8 cellular contexts compared by ENCODE assay signal in genomic region chr1:230120949-230121381, GRCh38. TPM values are rescaled to one million over a fixed set of nuclear protein-coding genes. Genes with fewer than 3 reads are reported as not detected.
DNase-seq lines count a peak whose midpoint lies in the region; ATAC-seq and TF ChIP-seq lines count a peak whose summit lies in the region.

No MANE protein-coding gene starts in this region.

- DNase-seq in CD4-positive, alpha-beta T cell, result no peak
- DNase-seq in IMR-90 (no peak), astrocyte of the cerebellum (ENCODE audit: low read depth) (no peak), mesendoderm (peak; percentile 57), glomerular visceral epithelial cell (ENCODE audit: extremely low spot score) (no peak)

- dilution Hi-C loops in IMR-90 (cut with HindIII; ENCODE audit: low sequenced_read_pairs, unreplicated experiment), result no loop called here

- in situ Hi-C loops in IMR-90 (cut with MboI; ENCODE audit: low sequenced_read_pairs) (no loop called here), astrocyte of the cerebellum (cut with HindIII; ENCODE audit: low sequenced_read_pairs) (no loop called here)

- peak; percentile 33; the same call in 1 of the 2 replicates for TF ChIP-seq RAD21 in IMR-90 (IDR thresholded peaks at IDR 0.05; ENCODE audit: low read length)

- no peak for ATAC-seq in CD4-positive, alpha-beta T cell (ENCODE audit: poor library complexity)
- ATAC-seq in IMR-90 (ENCODE audit: low read depth) (0 out of 2 replicates have a peak, but pooled peaks have one; percentile 34), GM19023 (IDR thresholded peaks at IDR 0.05; ENCODE audit: unreplicated experiment) (no peak), GM18505 (IDR thresholded peaks at IDR 0.05; ENCODE audit: unreplicated experiment) (no peak), GM19397 (IDR thresholded peaks at IDR 0.05; ENCODE audit: unreplicated experiment) (no peak)

- H3K9ac ChIP-seq in IMR-90 (ENCODE audit: low read depth, low read length) (no peak overlapping the region), mesendoderm (ENCODE audit: low read length) (no peak overlapping the region)

- TF ChIP-seq CTCF in CD4-positive, alpha-beta T cell (IDR thresholded peaks at IDR 0.05), result peak; percentile 41
- TF ChIP-seq CTCF in IMR-90 (conservative IDR thresholded peaks at IDR 0.05; ENCODE audit: low read depth, low read length), result peak; percentile 44
- peak; percentile 60 for TF ChIP-seq CTCF in astrocyte of the cerebellum (IDR thresholded peaks at IDR 0.05; ENCODE audit: low read depth, low read length, missing control alignments)

- no peak overlapping the region for H2BK5ac ChIP-seq in IMR-90 (ENCODE audit: low read depth, low read length, poor library complexity, severe bottlenecking)
- H2BK5ac ChIP-seq in mesendoderm (ENCODE audit: low read length), result no peak overlapping the region

- peaks cover 28% of the 10 kb centered on the region for H3K9me1 ChIP-seq in IMR-90 (ENCODE audit: insufficient read depth, low read length)

- H3K4me1 Mint-ChIP-seq in CD4-positive, alpha-beta T cell (ENCODE audit: low read depth), result peaks cover 39% of the 10 kb centered on the region

- H3K27me3 ChIP-seq in CD4-positive, alpha-beta T cell (ENCODE audit: control insufficient read depth, insufficient read depth, low read length), result no peaks in the 10 kb centered on the region
- H3K27me3 ChIP-seq in IMR-90 (ENCODE audit: control insufficient read depth, insufficient read depth, low read length), result no peaks in the 10 kb centered on the region
- no peaks in the 10 kb centered on the region for H3K27me3 ChIP-seq in mesendoderm (ENCODE audit: insufficient read depth, low read length, poor library complexity)

- H3K18ac ChIP-seq in IMR-90 (ENCODE audit: low read depth, low read length) (no peak overlapping the region), mesendoderm (ENCODE audit: low read length) (no peak overlapping the region)

- BruUV-seq in IMR-90 (replicated peaks; lab: Mats Ljungman, UMichigan), result no TSS peak

- no peak overlapping the region for H2BK15ac ChIP-seq in IMR-90 (ENCODE audit: low read depth, low read length)
- H2BK15ac ChIP-seq in mesendoderm (replicated peaks; ENCODE audit: low read depth), result no peak overlapping the region

- no peak overlapping the region for H2BK120ac ChIP-seq in IMR-90 (ENCODE audit: low read depth, low read length)
- no peak overlapping the region for H2BK120ac ChIP-seq in mesendoderm (ENCODE audit: low read depth, low read length)

- peaks cover 17% of the 10 kb centered on the region for H3K36me3 Mint-ChIP-seq in CD4-positive, alpha-beta T cell (ENCODE audit: low read depth)

- no peak overlapping the region for H3K27ac Mint-ChIP-seq in CD4-positive, alpha-beta T cell

- CTCF ChIA-PET in CD4-positive, alpha-beta T cell (lab: Charles Lee), result no interaction called here
- CTCF ChIA-PET in IMR-90 (lab: Yijun Ruan, JAX), result interaction anchor here (0.6 to 0.7 kb wide), 2 partner anchors 14 to 50 kb away, joined by 4 to 5 read pairs; no protein-coding TSS in a partner anchor

- 94% methylated on average over 2 of the region's 9 CpGs; no CpG with 5 or more reads in 1 of the 2 experiments for WGBS in IMR-90 (ENCODE audit: extremely low coverage in 2 of 2, insufficient read length in 1 of 2), 2 experiments
- WGBS in mesendoderm (ENCODE audit: extremely low coverage, insufficient coverage, low lambda C conversion rate), result no CpG with 5 or more reads among the region's 9 CpGs

- H2AK5ac ChIP-seq in IMR-90 (ENCODE audit: low read depth, low read length) (no peak overlapping the region), mesendoderm (ENCODE audit: low read length) (no peak overlapping the region)

- intact Hi-C loops in CD4-positive, alpha-beta T cell (cut with DNase I, micrococcal nuclease), result no loop called here
- intact Hi-C loops in IMR-90 (cut with micrococcal nuclease), result no loop called here

- no peaks in the 10 kb centered on the region for H3K9me3 Mint-ChIP-seq in CD4-positive, alpha-beta T cell

- H3K23ac ChIP-seq in IMR-90 (ENCODE audit: low read depth, low read length), result no peak overlapping the region
- no peak overlapping the region for H3K23ac ChIP-seq in mesendoderm (ENCODE audit: low read length)

- H2AK9ac ChIP-seq in IMR-90 (replicated peaks; ENCODE audit: low read depth, low read length, poor library complexity), result no peak overlapping the region

- no peak overlapping the region for H3K4me2 ChIP-seq in IMR-90 (ENCODE audit: low read depth, low read length)
- H3K4me2 ChIP-seq in mesendoderm (ENCODE audit: low read length), result no peak overlapping the region

- H3K79me1 ChIP-seq in IMR-90 (ENCODE audit: low read depth in 1 of 2, low read length in 2 of 2) (peaks cover 54 to 96% of the 10 kb centered on the region in 2 experiments), mesendoderm (ENCODE audit: low read length) (no peaks in the 10 kb centered on the region)

- TF ChIP-seq POLR2A in IMR-90 (IDR thresholded peaks at IDR 0.05; ENCODE audit: low read depth, low read length), result no peak
- no peak for TF ChIP-seq POLR2A in GM18505 (IDR thresholded peaks at IDR 0.05; ENCODE audit: borderline replicate concordance, extremely low read depth, insufficient read depth, insufficient read length)

- H3K14ac ChIP-seq in IMR-90 (replicated peaks; ENCODE audit: low read depth, low read length), result no peak overlapping the region

- H3K27me3 Mint-ChIP-seq in CD4-positive, alpha-beta T cell, result no peaks in the 10 kb centered on the region

- no peak overlapping the region for H4K91ac ChIP-seq in IMR-90 (ENCODE audit: insufficient read depth, low read depth, low read length)

- H3K9me3 ChIP-seq in CD4-positive, alpha-beta T cell (ENCODE audit: control insufficient read depth, low read length), result no peaks in the 10 kb centered on the region
- H3K9me3 ChIP-seq in IMR-90 (ENCODE audit: control insufficient read depth, insufficient read depth, low read length), result no peaks in the 10 kb centered on the region

- no peak overlapping the region for H3K27ac ChIP-seq in CD4-positive, alpha-beta T cell (ENCODE audit: low read depth, low read length)
- H3K27ac ChIP-seq in IMR-90 (ENCODE audit: insufficient read depth, low read length) (no peak overlapping the region), mesendoderm (ENCODE audit: low read depth, low read length) (no peak overlapping the region)

- H4K5ac ChIP-seq in IMR-90 (ENCODE audit: low read depth, low read length), result no peak overlapping the region
- no peak overlapping the region for H4K5ac ChIP-seq in mesendoderm (ENCODE audit: low read length)

- POLR2A ChIA-PET in CD4-positive, alpha-beta T cell (lab: Charles Lee), result no interaction called here
- POLR2A ChIA-PET in IMR-90 (lab: Charles Lee; ENCODE audit: unreplicated experiment), result no interaction called here

- no peak overlapping the region for H2AFZ ChIP-seq in IMR-90 (replicated peaks; ENCODE audit: low read length, poor library complexity)

- H2BK20ac ChIP-seq in IMR-90 (ENCODE audit: low read depth, low read length), result no peak overlapping the region

- H3K79me2 ChIP-seq in mesendoderm (ENCODE audit: control insufficient read depth, insufficient read depth, low read length), result no peaks in the 10 kb centered on the region

- H3K36me3 ChIP-seq in IMR-90 (ENCODE audit: control insufficient read depth, insufficient read depth, low read length), result peaks cover 9% of the 10 kb centered on the region
- H3K36me3 ChIP-seq in mesendoderm (ENCODE audit: control insufficient read depth, insufficient read depth, low read length), result no peaks in the 10 kb centered on the region

- peaks cover 57% of the 10 kb centered on the region for H4K20me1 ChIP-seq in IMR-90 (ENCODE audit: insufficient read depth, low read length)

- H3K4me1 ChIP-seq in IMR-90 (ENCODE audit: control insufficient read depth, insufficient read depth, low read length) (peaks cover 24% of the 10 kb centered on the region), mesendoderm (ENCODE audit: control insufficient read depth, low read depth, low read length) (no peaks in the 10 kb centered on the region)

- H3K4me3 ChIP-seq in IMR-90 (ENCODE audit: insufficient read depth, low read depth, low read length) (no peak overlapping the region), astrocyte of the cerebellum (ENCODE audit: low read depth, low read length) (no peak overlapping the region), mesendoderm (ENCODE audit: low read length) (no peak overlapping the region)

- H3K4me3 Mint-ChIP-seq in CD4-positive, alpha-beta T cell, result no peak overlapping the region

- H4K8ac ChIP-seq in IMR-90 (ENCODE audit: low read depth in 2 of 2, low read length in 2 of 2), result no peak overlapping the region
- H4K8ac ChIP-seq in mesendoderm (ENCODE audit: low read depth, low read length), result no peak overlapping the region

- H3K56ac ChIP-seq in IMR-90 (ENCODE audit: extremely low read depth, insufficient read depth, low read length) (no peak overlapping the region), mesendoderm (ENCODE audit: low read length) (no peak overlapping the region)

- H3K4ac ChIP-seq in IMR-90 (ENCODE audit: low read depth, low read length), result no peak overlapping the region
- no peak overlapping the region for H3K4ac ChIP-seq in mesendoderm (ENCODE audit: low read depth, low read length)

TF ChIP-seq in IMR-90, 13 proteins besides CTCF, POLR2A, EP300 and RAD21:
- TF ChIP-seq RFX5 (IDR thresholded peaks at IDR 0.05; ENCODE audit: low read depth, low read length), result no peak
- peak; percentile 18; the same call in 1 of the 2 replicates for TF ChIP-seq SMC3 (IDR thresholded peaks at IDR 0.05; ENCODE audit: low read depth, low read length)

RNA-seq across cellular contexts. Expression of gene GALNT2, which starts 53.9 kb away (rescaled TPM):
- 10 to 100 TPM; 11.0 to 11.4 TPM for total RNA-seq in CD4-positive, alpha-beta T cell
- 50.4 and 58.6 TPM in 2 replicates for total RNA-seq in IMR-90 (2012; rRNA removed)
- polyA plus RNA-seq in IMR-90 (2012; rRNA removed), result 170 and 189 TPM in 2 replicates
- polyA plus RNA-seq in IMR-90 (2012; cell fraction: cytosol; rRNA removed), result 173 and 231 TPM in 2 replicates
- polyA plus RNA-seq in IMR-90 (2012; cell fraction: nucleus; rRNA removed; ENCODE audit: low replicate concordance), result 130 and 137 TPM in 2 replicates
- 36.8 TPM for polyA plus RNA-seq in mesendoderm (2013, experiment 1 of 2)
- polyA plus RNA-seq in mesendoderm (2013, experiment 2 of 2), result 37.2 TPM
